In genomic region chr22:21038405-21038804, GRCh38 we compare ENCODE assay signal across 1 cellular context.
TF ChIP-seq lines count a peak whose summit lies in the region.

No MANE protein-coding gene starts in this region.

TF ChIP-seq in IMR-90, 13 proteins besides CTCF, POLR2A, EP300 and RAD21:
- TF ChIP-seq USF2 (IDR thresholded peaks at IDR 0.05; ENCODE audit: low read depth, low read length) (no peak), NFE2L2 (IDR thresholded peaks at IDR 0.05; ENCODE audit: low read depth, low read length) (no peak), CHD1 (IDR thresholded peaks at IDR 0.05; ENCODE audit: low read depth, low read length) (no peak), RFX5 (IDR thresholded peaks at IDR 0.05; ENCODE audit: low read depth, low read length) (no peak), CEBPB (IDR thresholded peaks at IDR 0.05; ENCODE audit: low read depth, low read length) (no peak), MAZ (IDR thresholded peaks at IDR 0.05; ENCODE audit: borderline replicate concordance, low read depth, low read length) (no peak)
